16 cellular contexts compared by ENCODE assay signal in the genomic region with DNA sequence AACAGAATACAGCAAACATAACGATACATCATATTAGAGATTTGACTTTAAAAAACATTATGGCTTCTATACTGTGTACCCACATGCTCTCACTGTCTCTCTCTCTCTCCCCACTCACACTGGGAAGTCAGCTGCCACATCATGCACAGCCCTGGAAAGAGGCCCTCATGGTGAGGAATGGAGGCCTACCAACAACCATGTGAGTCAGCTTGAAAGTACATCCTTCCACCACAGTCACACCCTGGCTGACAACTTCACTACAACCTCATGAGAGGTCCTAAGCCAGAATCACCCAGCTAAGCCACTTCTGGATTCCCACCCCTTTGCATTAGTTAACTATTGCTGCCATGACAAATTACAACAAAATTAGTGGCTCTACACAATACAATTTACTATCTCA. TPM values are rescaled to one million over a fixed set of nuclear protein-coding genes. Genes with fewer than 3 reads are reported as not detected.
DNase-seq lines count a peak whose midpoint lies in the region; ATAC-seq and TF ChIP-seq lines count a peak whose summit lies in the region.
"Had no signal": no experiment of that assay in that cellular context is flagged by ENCODE, and none has a peak within 500 bp of the region (broad histone marks: within the 10 kb centered on the region; RNA-seq: fewer than 3 reads in every experiment).

No MANE protein-coding gene starts in this region.

- no peak for TF ChIP-seq CTCF in choroid plexus epithelial cell (conservative IDR thresholded peaks at IDR 0.05; ENCODE audit: low read depth, low read length)

- ATAC-seq in GM21737 (IDR thresholded peaks at IDR 0.05; ENCODE audit: unreplicated experiment), result no peak
- no peak for ATAC-seq in GM21423 (IDR thresholded peaks at IDR 0.05; ENCODE audit: unreplicated experiment)
- ATAC-seq: activated CD4-positive, CD25-positive, alpha-beta regulatory T cell treated with anti-CD3 and anti-CD28 coated beads, Interleukin-2, amount 50 U/mL, for 24 hours; Panc1 had no signal

- H3K4me3 ChIP-seq in choroid plexus epithelial cell (ENCODE audit: low read depth, low read length), result no peak overlapping the region
- H3K4me3 ChIP-seq: lung, thyroid gland had no signal

- DNase-seq in activated T-cell treated with anti-CD3 and anti-CD28 coated beads for 48 hours (ENCODE audit: low read depth), result peak; percentile 15
- no peak for DNase-seq in activated T-cell treated with anti-CD3 and anti-CD28 coated beads, Interleukin-2, amount 50 U/mL, for 1 hour
- peak; percentile 74 for DNase-seq in LHCN-M2 (ENCODE audit: low read depth)
- DNase-seq in choroid plexus epithelial cell (ENCODE audit: low read depth), result peak; percentile 24
- DNase-seq in stimulated activated CD4-positive, alpha-beta T cell treated with anti-CD3 and anti-CD28 coated beads, Interleukin-4, amount 100 ng/mL, for 24 hours, result peak; percentile 4
- no peak for DNase-seq in NCI-H774 (lab: John Stamatoyannopoulos, UW)
- DNase-seq: ACHN, activated gamma-delta T cell treated with Interleukin-2 at 50 U/mL for 16 hours, KG1, NCI-H1436 treated with DMSO at 0.1 percent for 48 hours, thyroid gland had no signal

RNA-seq across cellular contexts. Expression of a gene that starts 23.3 kb away (rescaled TPM):
- not detected in 2 replicates for total RNA-seq in LHCN-M2 (2014; rRNA removed)
- 0.04 TPM for polyA plus RNA-seq in LHCN-M2 (2012)
- total RNA-seq: lung, thyroid gland had no signal
- polyA plus RNA-seq: lung had no signal

Comparison
In these comparisons a context has a peak if more than half of its experiments do, and no peak if none do; other contexts are left out.
1. DNase-seq: peak in activated T-cell treated with anti-CD3 and anti-CD28 coated beads for 48 hours (single experiment), LHCN-M2 (single experiment), choroid plexus epithelial cell (single experiment) and stimulated activated CD4-positive, alpha-beta T cell treated with anti-CD3 and anti-CD28 coated beads, Interleukin-4, amount 100 ng/mL, for 24 hours (single experiment); none in activated T-cell treated with anti-CD3 and anti-CD28 coated beads, Interleukin-2, amount 50 U/mL, for 1 hour (single experiment) and NCI-H774 (single experiment).